In genomic region chr1:16145030-16145987, GRCh38 we compare ENCODE assay signal across 8 cellular contexts. TPM values are rescaled to one million over a fixed set of nuclear protein-coding genes. Genes with fewer than 3 reads are reported as not detected.
DNase-seq lines count a peak whose midpoint lies in the region; ATAC-seq and TF ChIP-seq lines count a peak whose summit lies in the region.

No MANE protein-coding gene starts in this region.

- CTCF ChIA-PET in HCT116 (lab: Charles Lee) (interaction anchor here (1.0 to 1.6 kb wide), 6 partner anchors 11 to 63 kb away, joined by 3 to 6 read pairs (median 4); no protein-coding TSS in a partner anchor), WTC11 (lab: Charles Lee) (interaction anchor here (0.6 to 14.1 kb wide), 8 partner anchors 18 to 355 kb away, joined by 3 to 204 read pairs (median 4); partner anchors contain the start of gene FAM131C)

- H3K27me3 ChIP-seq in HCT116 (ENCODE audit: insufficient read depth, low read length): no peaks in the 10 kb centered on the region

- no peak for TF ChIP-seq POLR2A in HCT116 (IDR thresholded peaks at IDR 0.05; ENCODE audit: borderline replicate concordance, extremely low read depth, insufficient read depth, insufficient read length)

- H3K79me2 ChIP-seq in HCT116 (ENCODE audit: insufficient read depth, low read length): peaks cover 100% of the 10 kb centered on the region

- RAD21 ChIA-PET in HCT116 (lab: Charles Lee; ENCODE audit: low non-redundant PET in 1 of 2, low total read pairs in 2 of 2, uncharacterized antibody in 2 of 2, unreplicated experiment in 2 of 2): interaction anchor here (0.9 to 1.4 kb wide), 5 partner anchors 10 to 66 kb away, joined by 3 to 5 read pairs (median 3); no protein-coding TSS in a partner anchor

- H3K4me1 ChIP-seq in HCT116 (ENCODE audit: control insufficient read depth in 1 of 2, insufficient read depth in 2 of 2, low read length in 2 of 2): peaks cover 87 to 100% of the 10 kb centered on the region in 2 experiments

- peaks cover 3% of the 10 kb centered on the region; the same call in 1 of the 2 replicates for H4K20me1 ChIP-seq in HCT116 (ENCODE audit: insufficient read depth)

- H3K36me3 ChIP-seq in HCT116 (ENCODE audit: control insufficient read depth in 1 of 2, insufficient read depth in 2 of 2, low read length in 2 of 2): peaks cover 19 to 74% of the 10 kb centered on the region in 2 experiments; a peak in 3 of 4 replicates

- ATAC-seq in HCT116 (peak; percentile 55), WTC11 (peak; percentile 25), left cardiac atrium (peak; percentile 51 to 75), GM19035 (IDR thresholded peaks at IDR 0.05; ENCODE audit: unreplicated experiment) (no peak)

- H3K4me3 ChIP-seq in HCT116 (replicated peaks in 1 of 2; ENCODE audit: low read depth in 1 of 2, low read length in 2 of 2) (peak overlapping the region; percentile 31 to 53), skeletal muscle cell (ENCODE audit: low read depth, low read length) (peak overlapping the region; percentile 28)

- no peaks in the 10 kb centered on the region for H3K9me3 ChIP-seq in HCT116 (ENCODE audit: control insufficient read depth in 1 of 2, insufficient read depth in 1 of 2, low read depth in 1 of 2, low read length in 2 of 2)

- peak overlapping the region; percentile 75 for H3K9ac ChIP-seq in HCT116 (ENCODE audit: low read length)

- H3K4me2 ChIP-seq in HCT116 (ENCODE audit: low read length): peak overlapping the region; percentile 85

- H3K4me1 Mint-ChIP-seq in WTC11 (peaks cover 54% of the 10 kb centered on the region), immature natural killer cell (peaks cover 7 to 10% of the 10 kb centered on the region in 2 donors)

- BruUV-seq in HCT116 (replicated peaks; lab: Mats Ljungman, UMichigan): no TSS peak

- peak overlapping the region; percentile 52 for H3K4me3 Mint-ChIP-seq in WTC11
- no peak overlapping the region for H3K4me3 Mint-ChIP-seq in immature natural killer cell

- H3K36me3 Mint-ChIP-seq in WTC11 (peaks cover 41% of the 10 kb centered on the region), immature natural killer cell (no peaks in the 10 kb centered on the region)

- H3K27ac ChIP-seq in HCT116 (ENCODE audit: low read depth, low read length): peak overlapping the region; percentile 100

- no peaks in the 10 kb centered on the region for H3K9me2 ChIP-seq in HCT116 (ENCODE audit: insufficient read depth)

- no peak for TF ChIP-seq RAD21 in HCT116 (IDR thresholded peaks at IDR 0.05; ENCODE audit: low read depth)

- no peaks in the 10 kb centered on the region for H3K27me3 Mint-ChIP-seq in WTC11 (ENCODE audit: low read depth)
- peaks cover 0 to 2% (median 2%) of the 10 kb centered on the region in 3 donors for H3K27me3 Mint-ChIP-seq in immature natural killer cell (ENCODE audit: low read depth in 3 of 3)

- POLR2A ChIA-PET in HCT116 (lab: Charles Lee) (interaction anchor here (0.7 to 5.8 kb wide), 10 partner anchors 10 to 73 kb away, joined by 3 to 59 read pairs (median 5); partner anchors contain the start of gene EPHA2), WTC11 (lab: Charles Lee) (interaction anchor here (0.7 to 4.2 kb wide), 6 partner anchors 9 to 82 kb away, joined by 3 to 31 read pairs (median 4); partner anchors contain the start of gene EPHA2)

- H2AFZ ChIP-seq in HCT116 (ENCODE audit: low read depth, low read length, poor library complexity, severe bottlenecking): no peak overlapping the region

- peak overlapping the region; percentile 99 for H3K27ac Mint-ChIP-seq in WTC11
- no peak overlapping the region for H3K27ac Mint-ChIP-seq in immature natural killer cell

- H3K9me3 Mint-ChIP-seq in WTC11 (no peaks in the 10 kb centered on the region), immature natural killer cell (no peaks in the 10 kb centered on the region)

- intact Hi-C loops in HCT116 (cut with micrococcal nuclease): loop anchor here (1.0 to 5.0 kb wide), 6 partner anchors 11 to 618 kb away; partner anchors contain the start of genes DNAJC16 and EPHA2
- intact Hi-C loops in left cardiac atrium (cut with DNase I): no loop called here

- TF ChIP-seq CTCF in HCT116 (IDR thresholded peaks at IDR 0.05 in 2 of 3, conservative IDR thresholded peaks at IDR 0.05 in 1 of 3; ENCODE audit: borderline replicate concordance in 1 of 3, insufficient read depth in 1 of 3, low read depth in 2 of 3, low read length in 2 of 3) (no peak), WTC11 (IDR thresholded peaks at IDR 0.05) (no peak)

- DNase-seq in HCT116 (ENCODE audit: low read depth, low spot score) (peak; percentile 89), WTC11 (ENCODE audit: low spot score) (peak; percentile 55), left cardiac atrium (peak; percentile 90), skeletal muscle cell (ENCODE audit: low read depth) (no peak), DMS114 treated with DMSO at 0.1 percent for 48 hours (lab: John Stamatoyannopoulos, UW; ENCODE audit: unreplicated experiment) (no peak), immature natural killer cell (no peak), cerebellar cortex (ENCODE audit: low spot score) (no peak)

TF ChIP-seq in HCT116, 20 proteins besides CTCF, POLR2A, EP300 and RAD21 (continues in another document):
- no peak for TF ChIP-seq SP1 (IDR thresholded peaks at IDR 0.05; ENCODE audit: low read depth)
- no peak for TF ChIP-seq EZH2phosphoT487 (IDR thresholded peaks at IDR 0.05; ENCODE audit: borderline replicate concordance)
- TF ChIP-seq EZH2 (IDR thresholded peaks at IDR 0.05): no peak
- TF ChIP-seq CBX3 (IDR thresholded peaks at IDR 0.05; ENCODE audit: low read depth): no peak
- no peak for TF ChIP-seq ZNF274 (IDR thresholded peaks at IDR 0.05; ENCODE audit: low read depth, low read length)
- no peak for TF ChIP-seq CEBPB (IDR thresholded peaks at IDR 0.05; ENCODE audit: low read depth)
- TF ChIP-seq MAX (IDR thresholded peaks at IDR 0.05): no peak
- TF ChIP-seq EGR1 (IDR thresholded peaks at IDR 0.05; ENCODE audit: low read depth): no peak

TF ChIP-seq in WTC11, 78 proteins besides CTCF, POLR2A, EP300 and RAD21:
- no peak for TF ChIP-seq ZNF232 (CRISPR knock-in tag; IDR thresholded peaks at IDR 0.05)
- TF ChIP-seq KAT7 (CRISPR knock-in tag; IDR thresholded peaks at IDR 0.05; ENCODE audit: borderline replicate concordance): no peak
- TF ChIP-seq ZNF532 (CRISPR knock-in tag; IDR thresholded peaks at IDR 0.05; ENCODE audit: borderline replicate concordance): no peak
- TF ChIP-seq ZNF423 (CRISPR knock-in tag; IDR thresholded peaks at IDR 0.05): peak; percentile 87
- TF ChIP-seq SP1 (CRISPR knock-in tag; conservative IDR thresholded peaks at IDR 0.05): 0 out of 2 replicates have a peak, but pooled peaks have one; percentile 31

RNA-seq across cellular contexts. Expression of gene EPHA2, which starts 10.6 kb away (rescaled TPM):
- total RNA-seq in HCT116 (2021; ENCODE audit: unreplicated experiment): 164 TPM
- 167 and 209 TPM in 2 replicates for polyA plus RNA-seq in HCT116 (2012)
- 31.4 to 44.4 TPM (median 31.7 TPM) in 3 replicates for total RNA-seq in WTC11 (2021)
- 10 to 100 TPM in 1 of 2 donors, 1 to 10 TPM in 1; 8.1 to 24.1 TPM for total RNA-seq in left cardiac atrium
- polyA plus RNA-seq in immature natural killer cell: not detected

Comparison
In these comparisons a context has a peak if more than half of its experiments do, and no peak if none do; other contexts are left out.
1. DNase-seq: peak in HCT116 (single experiment), WTC11 (single experiment) and left cardiac atrium (single experiment); none in skeletal muscle cell (single experiment), DMS114 treated with DMSO at 0.1 percent for 48 hours (single experiment), immature natural killer cell (0 of 3) and cerebellar cortex (single experiment).
2. Of the 4 proteins assayed by ChIP-seq in both WTC11 and HCT116: peak only in WTC11: SP1; only in HCT116: none; in both: none; in neither: 3.